In genomic region chr1:224922404-224923164, GRCh38 we compare ENCODE assay signal across 8 cellular contexts. TPM values are rescaled to one million over a fixed set of nuclear protein-coding genes. Genes with fewer than 3 reads are reported as not detected.
DNase-seq lines count a peak whose midpoint lies in the region; ATAC-seq and TF ChIP-seq lines count a peak whose summit lies in the region.

No MANE protein-coding gene starts in this region.

- H3K27me3 ChIP-seq in CD4-positive, alpha-beta memory T cell (ENCODE audit: insufficient read depth, low read length), result no peaks in the 10 kb centered on the region
- no peaks in the 10 kb centered on the region for H3K27me3 ChIP-seq in Panc1 (ENCODE audit: control insufficient read depth, insufficient read depth, low read length)

- TF ChIP-seq CTCF in Panc1 (IDR thresholded peaks at IDR 0.05), result peak; percentile 86
- peak; percentile 73 for TF ChIP-seq CTCF in epithelial cell of esophagus (IDR thresholded peaks at IDR 0.05; ENCODE audit: insufficient read depth, low read depth, low read length, missing control alignments)
- TF ChIP-seq CTCF in nephron (IDR thresholded peaks at IDR 0.05; ENCODE audit: unreplicated experiment in 3 of 3), result peak; percentile 79 to 85 (median 84)

- no TSS peak for BruUV-seq in Panc1 (replicated peaks; lab: Mats Ljungman, UMichigan)

- peak in 4 of 5 donors; percentile 3 to 21 (median 10) for DNase-seq in CD4-positive, alpha-beta memory T cell
- DNase-seq in Jurkat, Clone E6-1 (ENCODE audit: low read depth, low spot score), result peak; percentile 22
- DNase-seq in Panc1 (ENCODE audit: low read depth, low spot score) (no peak), epithelial cell of esophagus (ENCODE audit: low read depth) (peak; percentile 58), GM19238 (ENCODE audit: insufficient read length, low spot score) (no peak)

- intact Hi-C loops in CD4-positive, alpha-beta memory T cell (cut with micrococcal nuclease), result no loop called here
- intact Hi-C loops in Panc1 (cut with micrococcal nuclease; ENCODE audit: unreplicated experiment), result loop anchor here (5.0 kb wide), 2 partner anchors 65 to 275 kb away; no protein-coding TSS in a partner anchor

- peak; percentile 70 for ATAC-seq in GM18870 (IDR thresholded peaks at IDR 0.05; ENCODE audit: unreplicated experiment)
- peak; percentile 92 for ATAC-seq in Panc1
- ATAC-seq in GM21737 (IDR thresholded peaks at IDR 0.05; ENCODE audit: unreplicated experiment), result no peak

- CTCF ChIA-PET in CD4-positive, alpha-beta memory T cell (lab: Charles Lee; ENCODE audit: partially characterized antibody), result interaction anchor here (0.6 to 5.2 kb wide), 16 partner anchors 9 to 420 kb away, joined by 3 to 115 read pairs (median 4); no protein-coding TSS in a partner anchor
- CTCF ChIA-PET in Panc1 (lab: Charles Lee), result interaction anchor here (0.6 to 1.3 kb wide), 14 partner anchors 15 to 490 kb away, joined by 3 to 23 read pairs (median 4); no protein-coding TSS in a partner anchor

- no peak overlapping the region for H3K4me3 ChIP-seq in CD4-positive, alpha-beta memory T cell (ENCODE audit: low read length in 2 of 2)
- no peak overlapping the region for H3K4me3 ChIP-seq in Jurkat, Clone E6-1 (ENCODE audit: low read length)
- H3K4me3 ChIP-seq in Panc1 (ENCODE audit: low read depth in 2 of 2, low read length in 2 of 2) (no peak overlapping the region), epithelial cell of esophagus (ENCODE audit: low read length) (no peak overlapping the region)

- no peak overlapping the region for H3K27ac ChIP-seq in CD4-positive, alpha-beta memory T cell (ENCODE audit: low read depth, low read length)
- H3K27ac ChIP-seq in Panc1 (ENCODE audit: low read length), result no peak overlapping the region

- peaks cover 0 to 5% (median 2%) of the 10 kb centered on the region in 4 donors for H3K4me1 Mint-ChIP-seq in CD4-positive, alpha-beta memory T cell
- no peaks in the 10 kb centered on the region for H3K4me1 Mint-ChIP-seq in nephron

- H3K36me3 ChIP-seq in CD4-positive, alpha-beta memory T cell (ENCODE audit: insufficient read depth, low read length), result no peaks in the 10 kb centered on the region
- H3K36me3 ChIP-seq in Panc1 (ENCODE audit: control insufficient read depth, insufficient read depth, low read length), result no peaks in the 10 kb centered on the region

- no peak overlapping the region for H3K4me3 Mint-ChIP-seq in CD4-positive, alpha-beta memory T cell
- H3K4me3 Mint-ChIP-seq in nephron, result no peak overlapping the region

- H3K27me3 Mint-ChIP-seq in CD4-positive, alpha-beta memory T cell, result peaks cover 7 to 24% of the 10 kb centered on the region in 2 donors
- H3K27me3 Mint-ChIP-seq in nephron (ENCODE audit: low read depth), result no peaks in the 10 kb centered on the region

- H3K9me3 ChIP-seq in CD4-positive, alpha-beta memory T cell (ENCODE audit: control insufficient read depth in 1 of 2, low read length in 2 of 2), result no peaks in the 10 kb centered on the region
- no peaks in the 10 kb centered on the region for H3K9me3 ChIP-seq in Panc1 (ENCODE audit: control insufficient read depth, insufficient read depth, low read depth, low read length)

- POLR2A ChIA-PET in CD4-positive, alpha-beta memory T cell (lab: Charles Lee; ENCODE audit: partially characterized antibody), result no interaction called here
- POLR2A ChIA-PET in Panc1 (lab: Charles Lee), result no interaction called here

- no peak overlapping the region for H3K27ac Mint-ChIP-seq in CD4-positive, alpha-beta memory T cell
- no peak overlapping the region for H3K27ac Mint-ChIP-seq in nephron

- H3K36me3 Mint-ChIP-seq in CD4-positive, alpha-beta memory T cell, result no peaks in the 10 kb centered on the region
- H3K36me3 Mint-ChIP-seq in nephron (ENCODE audit: low read depth), result no peaks in the 10 kb centered on the region

- in situ Hi-C loops in Panc1 (cut with HindIII; ENCODE audit: low pct_unique_long_range_greater_than_20kb, low sequenced_read_pairs), result no loop called here

- peaks cover 0 to 4% (median 1%) of the 10 kb centered on the region in 8 donors for H3K9me3 Mint-ChIP-seq in CD4-positive, alpha-beta memory T cell
- peaks cover under 1% of the 10 kb centered on the region for H3K9me3 Mint-ChIP-seq in nephron

- H3K4me1 ChIP-seq in CD4-positive, alpha-beta memory T cell (ENCODE audit: insufficient read depth, low read length), result no peaks in the 10 kb centered on the region
- H3K4me1 ChIP-seq in Panc1 (ENCODE audit: control insufficient read depth, insufficient read depth, low read length), result no peaks in the 10 kb centered on the region

RNA-seq across cellular contexts. Expression of gene DNAH14, which starts 6.9 kb away (rescaled TPM):
- not detected for total RNA-seq in CD4-positive, alpha-beta memory T cell
- under 1 TPM in 1 of 2 donors, not detected in 1; 0.06 TPM for polyA plus RNA-seq in CD4-positive, alpha-beta memory T cell
- 21.9 TPM for polyA plus RNA-seq in Jurkat, Clone E6-1 (2012; ENCODE audit: insufficient read depth, insufficient read length)
- 47.0 TPM for total RNA-seq in Panc1 (2021; ENCODE audit: unreplicated experiment)
- 12.7 TPM for polyA plus RNA-seq in Panc1 (2012; ENCODE audit: insufficient read length)

Comparison
In these comparisons a context has a peak if more than half of its experiments do, and no peak if none do; other contexts are left out.
1. DNase-seq: peak in CD4-positive, alpha-beta memory T cell (4 of 5), Jurkat, Clone E6-1 (single experiment) and epithelial cell of esophagus (single experiment); none in Panc1 (single experiment) and GM19238 (single experiment).
2. RNA of gene DNAH14, which starts 6.9 kb away (total RNA-seq): 47.0 TPM in Panc1 (single experiment); not detected in CD4-positive, alpha-beta memory T cell; every median in the first group is over 10 times any median in the second.
3. Peak in every context shown above with its lines, with median percentiles within 50 percentile points of each other: CTCF ChIP-seq.